ENCODE assay signal across 17 cellular contexts in the genomic region with DNA sequence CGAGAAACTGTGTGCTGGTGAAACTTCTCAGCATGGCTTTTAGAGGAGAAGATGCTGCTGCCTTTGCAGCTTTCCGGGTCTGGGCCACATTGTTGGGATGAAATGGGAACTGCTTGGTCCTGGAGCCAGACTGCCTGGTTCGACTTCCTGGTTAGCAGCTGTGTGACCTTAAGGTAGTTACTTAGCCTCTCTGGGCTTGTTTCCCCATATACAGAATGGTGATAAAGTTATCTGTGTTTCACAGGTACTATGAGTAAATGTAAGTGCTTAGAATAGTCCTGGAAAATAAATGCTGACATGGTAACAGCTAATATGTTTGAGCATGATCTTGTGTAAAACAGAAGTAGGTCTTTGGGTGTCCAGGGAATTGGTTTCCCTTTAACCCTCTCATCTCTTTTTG. TPM values are rescaled to one million over a fixed set of nuclear protein-coding genes. Genes with fewer than 3 reads are reported as not detected.
DNase-seq lines count a peak whose midpoint lies in the region; ATAC-seq and TF ChIP-seq lines count a peak whose summit lies in the region.
"Had no signal": no experiment of that assay in that cellular context is flagged by ENCODE, and none has a peak within 500 bp of the region (broad histone marks: within the 10 kb centered on the region; RNA-seq: fewer than 3 reads in every experiment).

No MANE protein-coding gene starts in this region.

- DNase-seq in right cardiac atrium (no peak), Right ventricle myocardium superior (no peak), caudate nucleus (lab: John Stamatoyannopoulos, UW) (no peak), psoas muscle (no peak), aorta (no peak), DMS 273 treated with DMSO at 0.1 percent for 48 hours (lab: John Stamatoyannopoulos, UW) (no peak), LoVo (ENCODE audit: low spot score) (no peak)
- DNase-seq: C1 segment of cervical spinal cord, DMS153, EL, Kasumi-1, NCI-H2029 treated with DMSO at 0.1 percent for 48 hours, NCI-H2227 treated with DMSO at 0.1 percent for 48 hours, NCI-H526, OCI-M1, RPMI8226 had no signal

- H3K27ac ChIP-seq in right cardiac atrium (ENCODE audit: low read length) (peak overlapping the region; percentile 72), caudate nucleus (ENCODE audit: low read depth, low read length) (peak overlapping the region; percentile 87), psoas muscle (peak overlapping the region; percentile 92), aorta (ENCODE audit: low read depth in 1 of 2, low read length in 2 of 2) (peak overlapping the region; percentile 12 to 39)

- WGBS in right cardiac atrium, result 60% methylated on average over 3 of the region's 3 CpGs
- 67 to 82% (median 76%) methylated on average over 3 of the region's 3 CpGs for WGBS in psoas muscle, 3 donors
- WGBS in aorta, 2 donors, result 64 to 68% methylated on average over 3 of the region's 3 CpGs

- H3K36me3 ChIP-seq in psoas muscle (ENCODE audit: insufficient read depth in 1 of 2, low read depth in 1 of 2) (peaks cover 3 to 54% of the 10 kb centered on the region in 2 donors), aorta (ENCODE audit: control insufficient read depth in 1 of 2, insufficient read depth in 2 of 2, low read length in 1 of 2) (peaks cover 0 to 19% of the 10 kb centered on the region in 2 donors)

- H3K27me3 ChIP-seq in right cardiac atrium (ENCODE audit: control insufficient read depth, insufficient read depth), result no peaks in the 10 kb centered on the region
- no peaks in the 10 kb centered on the region for H3K27me3 ChIP-seq in psoas muscle (ENCODE audit: insufficient read depth in 3 of 3, low read length in 2 of 3)
- H3K27me3 ChIP-seq in aorta (ENCODE audit: control insufficient read depth in 1 of 2, insufficient read depth in 2 of 2, low read length in 1 of 2), result no peaks in the 10 kb centered on the region

- TF ChIP-seq CTCF in psoas muscle (IDR thresholded peaks at IDR 0.05), result no peak

- H3K9me3 ChIP-seq in right cardiac atrium (ENCODE audit: control insufficient read depth, low read length), result no peaks in the 10 kb centered on the region
- H3K9me3 ChIP-seq in psoas muscle, result no peaks in the 10 kb centered on the region
- H3K9me3 ChIP-seq in aorta (ENCODE audit: control insufficient read depth, low read length), result no peaks in the 10 kb centered on the region

- ATAC-seq in right cardiac atrium (no peak), Right ventricle myocardium superior (ENCODE audit: poor library complexity) (no peak), psoas muscle (no peak), aorta (ENCODE audit: low FRiP score) (no peak), GM21576 (IDR thresholded peaks at IDR 0.05; ENCODE audit: unreplicated experiment) (no peak)

- intact Hi-C loops in right cardiac atrium (cut with DNase I) (no loop called here), Right ventricle myocardium superior (cut with DNase I) (loop anchor here (5.0 kb wide), 1 partner anchor 99 kb away; no protein-coding TSS in a partner anchor), psoas muscle (cut with DNase I) (no loop called here), aorta (cut with DNase I) (loop anchor here in 1 of 2 donors (10.0 kb wide), 1 partner anchor 277 kb away; a partner anchor contains a TSS)

- H3K4me1 ChIP-seq in right cardiac atrium (ENCODE audit: control insufficient read depth, insufficient read depth, low read length), result peaks cover 20% of the 10 kb centered on the region
- H3K4me1 ChIP-seq in psoas muscle, result peaks cover 53% of the 10 kb centered on the region
- H3K4me1 ChIP-seq in aorta (ENCODE audit: control insufficient read depth in 1 of 2, insufficient read depth in 2 of 2, low read length in 2 of 2), result no peaks in the 10 kb centered on the region

- H3K4me3 ChIP-seq in right cardiac atrium (ENCODE audit: low read length), result no peak overlapping the region
- H3K4me3 ChIP-seq in psoas muscle, result no peak overlapping the region
- no peak overlapping the region for H3K4me3 ChIP-seq in aorta (ENCODE audit: low read length in 2 of 2)

RNA-seq across cellular contexts. Expression of a gene that starts 26.3 kb away (rescaled TPM):
- total RNA-seq in right cardiac atrium, result 100 to 1,000 TPM in 3 of 4 donors, 10 to 100 TPM in 1; 92.3 to 194 (median 175) TPM
- 94.4 TPM for polyA plus RNA-seq in right cardiac atrium
- total RNA-seq in Right ventricle myocardium superior, result 228 TPM
- 100 to 1,000 TPM in 2 of 4 donors, 10 to 100 TPM in 2; 86.0 to 231 (median 105) TPM for total RNA-seq in psoas muscle
- 100 to 1,000 TPM in 1 of 3 donors, 10 to 100 TPM in 2; 42.3 to 127 (median 61.6) TPM for polyA plus RNA-seq in psoas muscle
- total RNA-seq in aorta, result 10 to 100 TPM; 62.4 to 68.9 TPM
- polyA plus RNA-seq in aorta, result 10 to 100 TPM; 18.9 to 46.9 TPM

Comparison
In these comparisons a context has a peak if more than half of its experiments do, and no peak if none do; other contexts are left out.
1. H3K27ac ChIP-seq: peak in every context shown above with its lines; median percentile 92 in psoas muscle; 87 in caudate nucleus; 72 in right cardiac atrium; 26 in aorta.